In genomic region chr15:89136818-89137772, GRCh38 we compare ENCODE assay signal across 11 cellular contexts. TPM values are rescaled to one million over a fixed set of nuclear protein-coding genes. Genes with fewer than 3 reads are reported as not detected.
DNase-seq lines count a peak whose midpoint lies in the region; ATAC-seq and TF ChIP-seq lines count a peak whose summit lies in the region.
"Had no signal": no experiment of that assay in that cellular context is flagged by ENCODE, and none has a peak within 500 bp of the region (broad histone marks: within the 10 kb centered on the region; RNA-seq: fewer than 3 reads in every experiment).

No MANE protein-coding gene starts in this region.

- no peak for TF ChIP-seq CTCF in ascending aorta (IDR thresholded peaks at IDR 0.05)

- peak overlapping the region; percentile 3 for H3K4me2 ChIP-seq in skeletal muscle satellite cell (ENCODE audit: low read length)

- H3K27me3 ChIP-seq in ascending aorta, result no peaks in the 10 kb centered on the region
- no peaks in the 10 kb centered on the region for H3K27me3 ChIP-seq in right cardiac atrium (ENCODE audit: control insufficient read depth, insufficient read depth)
- no peaks in the 10 kb centered on the region for H3K27me3 ChIP-seq in skeletal muscle satellite cell (ENCODE audit: control insufficient read depth, insufficient read depth, low read length)

- ATAC-seq in right cardiac atrium, result peak; percentile 79 to 91
- ATAC-seq: K562 had no signal

- intact Hi-C loops in ascending aorta (cut with DNase I) (loop anchor here (2.0 to 5.0 kb wide), 3 partner anchors 16 to 48 kb away; partner anchors contain the start of gene ABHD2), right cardiac atrium (cut with DNase I) (loop anchor here in 1 of 4 donors (10.0 kb wide), 1 partner anchor 72 kb away; no protein-coding TSS in a partner anchor)

- peak overlapping the region; percentile 92 to 96 for H3K27ac ChIP-seq in ascending aorta
- H3K27ac ChIP-seq in right cardiac atrium (ENCODE audit: low read length), result peak overlapping the region; percentile 94

- H3K9me3 ChIP-seq in ascending aorta (no peaks in the 10 kb centered on the region), right cardiac atrium (ENCODE audit: control insufficient read depth, low read length) (no peaks in the 10 kb centered on the region), skeletal muscle satellite cell (replicated peaks; ENCODE audit: low read length) (no peaks in the 10 kb centered on the region)

- H3K9ac ChIP-seq in skeletal muscle satellite cell (ENCODE audit: low read depth, low read length), result no peak overlapping the region

- peak; percentile 33 for DNase-seq in EL
- DNase-seq in ascending aorta (ENCODE audit: low spot score in 2 of 2), result peak in 1 of 2 donors; percentile 72
- peak in 2 of 3 donors; percentile 38 to 73 for DNase-seq in right cardiac atrium
- no peak for DNase-seq in NCI-H1417 (lab: John Stamatoyannopoulos, UW)
- no peak for DNase-seq in NCI-H1694 (lab: John Stamatoyannopoulos, UW)
- no peak for DNase-seq in NAMALWA (ENCODE audit: low spot score)
- no peak for DNase-seq in GOT3 (lab: John Stamatoyannopoulos, UW)
- DNase-seq: activated CD8-positive, alpha-beta memory T cell treated with anti-CD3 and anti-CD28 coated beads for 24 hours; OCI-M1 had no signal

- 39% methylated on average over 11 of the region's 11 CpGs for WGBS in right cardiac atrium

- H3K36me3 ChIP-seq in ascending aorta, result no peaks in the 10 kb centered on the region
- H3K36me3 ChIP-seq in skeletal muscle satellite cell (ENCODE audit: insufficient read depth, low read length), result peaks cover 12% of the 10 kb centered on the region

- H3K4me3 ChIP-seq in ascending aorta (no peak overlapping the region), right cardiac atrium (ENCODE audit: low read length) (no peak overlapping the region), skeletal muscle satellite cell (ENCODE audit: low read length) (no peak overlapping the region)
- H3K4me3 ChIP-seq: K562 had no signal

- H3K4me1 ChIP-seq in ascending aorta, result peaks cover 52 to 76% of the 10 kb centered on the region in 2 donors
- peaks cover 35% of the 10 kb centered on the region for H3K4me1 ChIP-seq in right cardiac atrium (ENCODE audit: control insufficient read depth, insufficient read depth, low read length)
- peaks cover 33% of the 10 kb centered on the region for H3K4me1 ChIP-seq in skeletal muscle satellite cell (ENCODE audit: control insufficient read depth, insufficient read depth, low read length)

RNA-seq across cellular contexts. Expression of gene ABHD2, which starts 48.8 kb away (rescaled TPM):
- 228 TPM for total RNA-seq in ascending aorta
- total RNA-seq in right cardiac atrium, result 100 to 1,000 TPM; 108 to 179 (median 114) TPM
- 21.8 TPM for polyA plus RNA-seq in right cardiac atrium
- 58.1 and 107 TPM in 2 replicates for total RNA-seq in skeletal muscle satellite cell (2012; rRNA removed)

Comparison
In these comparisons a context has a peak if more than half of its experiments do, and no peak if none do; other contexts are left out.
1. DNase-seq: peak in EL (single experiment) and right cardiac atrium (2 of 3); none in NCI-H1417 (0 of 3), NCI-H1694 (single experiment), NAMALWA (single experiment) and GOT3 (single experiment).